Comparison of ENCODE assay signal across 1 cellular context in genomic region chr6:44833248-44833647, GRCh38.
TF ChIP-seq lines count a peak whose summit lies in the region.

No MANE protein-coding gene starts in this region.

TF ChIP-seq in GM12878, 131 proteins besides CTCF, POLR2A, EP300 and RAD21 (continued from another document and continues in another):
- TF ChIP-seq, protein P1, sequence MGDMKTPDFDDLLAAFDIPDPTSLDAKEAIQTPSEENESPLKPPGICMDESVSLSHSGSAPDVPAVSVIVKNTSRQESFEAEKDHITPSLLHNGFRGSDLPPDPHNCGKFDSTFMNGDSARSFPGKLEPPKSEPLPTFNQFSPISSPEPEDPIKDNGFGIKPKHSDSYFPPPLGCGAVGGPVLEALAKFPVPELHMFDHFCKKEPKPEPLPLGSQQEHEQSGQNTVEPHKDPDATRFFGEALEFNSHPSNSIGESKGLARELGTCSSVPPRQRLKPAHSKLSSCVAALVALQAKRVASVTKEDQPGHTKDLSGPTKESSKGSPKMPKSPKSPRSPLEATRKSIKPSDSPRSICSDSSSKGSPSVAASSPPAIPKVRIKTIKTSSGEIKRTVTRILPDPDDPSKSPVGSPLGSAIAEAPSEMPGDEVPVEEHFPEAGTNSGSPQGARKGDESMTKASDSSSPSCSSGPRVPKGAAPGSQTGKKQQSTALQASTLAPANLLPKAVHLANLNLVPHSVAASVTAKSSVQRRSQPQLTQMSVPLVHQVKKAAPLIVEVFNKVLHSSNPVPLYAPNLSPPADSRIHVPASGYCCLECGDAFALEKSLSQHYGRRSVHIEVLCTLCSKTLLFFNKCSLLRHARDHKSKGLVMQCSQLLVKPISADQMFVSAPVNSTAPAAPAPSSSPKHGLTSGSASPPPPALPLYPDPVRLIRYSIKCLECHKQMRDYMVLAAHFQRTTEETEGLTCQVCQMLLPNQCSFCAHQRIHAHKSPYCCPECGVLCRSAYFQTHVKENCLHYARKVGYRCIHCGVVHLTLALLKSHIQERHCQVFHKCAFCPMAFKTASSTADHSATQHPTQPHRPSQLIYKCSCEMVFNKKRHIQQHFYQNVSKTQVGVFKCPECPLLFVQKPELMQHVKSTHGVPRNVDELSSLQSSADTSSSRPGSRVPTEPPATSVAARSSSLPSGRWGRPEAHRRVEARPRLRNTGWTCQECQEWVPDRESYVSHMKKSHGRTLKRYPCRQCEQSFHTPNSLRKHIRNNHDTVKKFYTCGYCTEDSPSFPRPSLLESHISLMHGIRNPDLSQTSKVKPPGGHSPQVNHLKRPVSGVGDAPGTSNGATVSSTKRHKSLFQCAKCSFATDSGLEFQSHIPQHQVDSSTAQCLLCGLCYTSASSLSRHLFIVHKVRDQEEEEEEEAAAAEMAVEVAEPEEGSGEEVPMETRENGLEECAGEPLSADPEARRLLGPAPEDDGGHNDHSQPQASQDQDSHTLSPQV (IDR thresholded peaks at IDR 0.05) = no peak
- TF ChIP-seq TAF1 (IDR thresholded peaks at IDR 0.05; ENCODE audit: borderline replicate concordance, low read depth, low read length) (no peak), FOXK2 (IDR thresholded peaks at IDR 0.05) (no peak), NBN (IDR thresholded peaks at IDR 0.05) (no peak), POLR2AphosphoS5 (IDR thresholded peaks at IDR 0.05; ENCODE audit: low read length) (no peak), PAX8 (IDR thresholded peaks at IDR 0.05) (no peak), PAX5 (IDR thresholded peaks at IDR 0.05; ENCODE audit: borderline replicate concordance, low read depth, low read length) (no peak), CBX5 (IDR thresholded peaks at IDR 0.05; ENCODE audit: low read depth) (no peak), NR2C2 (IDR thresholded peaks at IDR 0.05; ENCODE audit: borderline replicate concordance, control insufficient read depth, insufficient read length, low read depth) (no peak), REST (IDR thresholded peaks at IDR 0.05; ENCODE audit: low read depth, low read length) (no peak), ETV6 (conservative IDR thresholded peaks at IDR 0.05 in 1 of 2, IDR thresholded peaks at IDR 0.05 in 1 of 2; ENCODE audit: borderline replicate concordance in 1 of 2, low read depth in 1 of 2) (peak in 1 of 2 experiments; percentile 17; a peak in 1 of 4 replicates), SMC3 (IDR thresholded peaks at IDR 0.05; ENCODE audit: borderline replicate concordance, low read length) (no peak), FOS (IDR thresholded peaks at IDR 0.05; ENCODE audit: borderline replicate concordance, extremely low read depth, insufficient read length) (no peak), IKZF2 (IDR thresholded peaks at IDR 0.05) (peak; percentile 24 to 42; a peak in 2 of 4 replicates), NKRF (conservative IDR thresholded peaks at IDR 0.05) (no peak), ZZZ3 (IDR thresholded peaks at IDR 0.05; ENCODE audit: control insufficient read depth, insufficient read length, low read depth) (no peak), MEF2A (IDR thresholded peaks at IDR 0.05; ENCODE audit: insufficient read depth, low read depth, low read length) (no peak), NR2C1 (IDR thresholded peaks at IDR 0.05) (no peak), ZNF384 (IDR thresholded peaks at IDR 0.05; ENCODE audit: borderline replicate concordance, low read depth, low read length) (peak; percentile 57; the same call in 1 of the 2 replicates), SREBF1 (IDR thresholded peaks at IDR 0.05; ENCODE audit: low read length) (no peak), YY1 (IDR thresholded peaks at IDR 0.05; ENCODE audit: low read depth, low read length) (no peak), RUNX3 (IDR thresholded peaks at IDR 0.05; ENCODE audit: low read length) (peak; percentile 36; the same call in 1 of the 2 replicates), BRCA1 (IDR thresholded peaks at IDR 0.05; ENCODE audit: low read depth, low read length) (no peak), CHD1 (IDR thresholded peaks at IDR 0.05; ENCODE audit: low read depth, low read length) (no peak), NFYA (IDR thresholded peaks at IDR 0.05; ENCODE audit: borderline replicate concordance, low read depth, low read length) (no peak), KAT2A (conservative IDR thresholded peaks at IDR 0.05; ENCODE audit: control insufficient read depth, low read depth, low read length) (no peak), NR2F1 (conservative IDR thresholded peaks at IDR 0.05) (peak; percentile 34; the same call in 1 of the 2 replicates), JUND (IDR thresholded peaks at IDR 0.05; ENCODE audit: low read depth, low read length) (no peak), POLR2AphosphoS2 (IDR thresholded peaks at IDR 0.05; ENCODE audit: low read depth, low read length) (no peak), PML (IDR thresholded peaks at IDR 0.05; ENCODE audit: low read length) (no peak), CEBPZ (IDR thresholded peaks at IDR 0.05; ENCODE audit: low read depth, low read length) (no peak), GATAD2B (conservative IDR thresholded peaks at IDR 0.05; ENCODE audit: low read depth) (no peak), RELA (IDR thresholded peaks at IDR 0.05; ENCODE audit: borderline replicate concordance, partially characterized antibody) (no peak)
- TF ChIP-seq, protein P2, sequence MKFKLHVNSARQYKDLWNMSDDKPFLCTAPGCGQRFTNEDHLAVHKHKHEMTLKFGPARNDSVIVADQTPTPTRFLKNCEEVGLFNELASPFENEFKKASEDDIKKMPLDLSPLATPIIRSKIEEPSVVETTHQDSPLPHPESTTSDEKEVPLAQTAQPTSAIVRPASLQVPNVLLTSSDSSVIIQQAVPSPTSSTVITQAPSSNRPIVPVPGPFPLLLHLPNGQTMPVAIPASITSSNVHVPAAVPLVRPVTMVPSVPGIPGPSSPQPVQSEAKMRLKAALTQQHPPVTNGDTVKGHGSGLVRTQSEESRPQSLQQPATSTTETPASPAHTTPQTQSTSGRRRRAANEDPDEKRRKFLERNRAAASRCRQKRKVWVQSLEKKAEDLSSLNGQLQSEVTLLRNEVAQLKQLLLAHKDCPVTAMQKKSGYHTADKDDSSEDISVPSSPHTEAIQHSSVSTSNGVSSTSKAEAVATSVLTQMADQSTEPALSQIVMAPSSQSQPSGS (IDR thresholded peaks at IDR 0.05; ENCODE audit: low read length) = no peak
- TF ChIP-seq, protein P3, sequence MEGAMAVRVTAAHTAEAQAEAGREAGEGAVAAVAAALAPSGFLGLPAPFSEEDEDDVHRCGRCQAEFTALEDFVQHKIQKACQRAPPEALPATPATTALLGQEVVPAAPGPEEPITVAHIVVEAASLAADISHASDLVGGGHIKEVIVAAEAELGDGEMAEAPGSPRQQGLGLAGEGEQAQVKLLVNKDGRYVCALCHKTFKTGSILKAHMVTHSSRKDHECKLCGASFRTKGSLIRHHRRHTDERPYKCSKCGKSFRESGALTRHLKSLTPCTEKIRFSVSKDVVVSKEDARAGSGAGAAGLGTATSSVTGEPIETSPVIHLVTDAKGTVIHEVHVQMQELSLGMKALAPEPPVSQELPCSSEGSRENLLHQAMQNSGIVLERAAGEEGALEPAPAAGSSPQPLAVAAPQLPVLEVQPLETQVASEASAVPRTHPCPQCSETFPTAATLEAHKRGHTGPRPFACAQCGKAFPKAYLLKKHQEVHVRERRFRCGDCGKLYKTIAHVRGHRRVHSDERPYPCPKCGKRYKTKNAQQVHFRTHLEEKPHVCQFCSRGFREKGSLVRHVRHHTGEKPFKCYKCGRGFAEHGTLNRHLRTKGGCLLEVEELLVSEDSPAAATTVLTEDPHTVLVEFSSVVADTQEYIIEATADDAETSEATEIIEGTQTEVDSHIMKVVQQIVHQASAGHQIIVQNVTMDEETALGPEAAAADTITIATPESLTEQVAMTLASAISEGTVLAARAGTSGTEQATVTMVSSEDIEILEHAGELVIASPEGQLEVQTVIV (IDR thresholded peaks at IDR 0.05; ENCODE audit: borderline replicate concordance, partially characterized antibody) = no peak
- TF ChIP-seq, protein P4, sequence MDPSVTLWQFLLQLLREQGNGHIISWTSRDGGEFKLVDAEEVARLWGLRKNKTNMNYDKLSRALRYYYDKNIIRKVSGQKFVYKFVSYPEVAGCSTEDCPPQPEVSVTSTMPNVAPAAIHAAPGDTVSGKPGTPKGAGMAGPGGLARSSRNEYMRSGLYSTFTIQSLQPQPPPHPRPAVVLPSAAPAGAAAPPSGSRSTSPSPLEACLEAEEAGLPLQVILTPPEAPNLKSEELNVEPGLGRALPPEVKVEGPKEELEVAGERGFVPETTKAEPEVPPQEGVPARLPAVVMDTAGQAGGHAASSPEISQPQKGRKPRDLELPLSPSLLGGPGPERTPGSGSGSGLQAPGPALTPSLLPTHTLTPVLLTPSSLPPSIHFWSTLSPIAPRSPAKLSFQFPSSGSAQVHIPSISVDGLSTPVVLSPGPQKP (IDR thresholded peaks at IDR 0.05; ENCODE audit: low read depth, low read length) = no peak
- TF ChIP-seq, protein P5, sequence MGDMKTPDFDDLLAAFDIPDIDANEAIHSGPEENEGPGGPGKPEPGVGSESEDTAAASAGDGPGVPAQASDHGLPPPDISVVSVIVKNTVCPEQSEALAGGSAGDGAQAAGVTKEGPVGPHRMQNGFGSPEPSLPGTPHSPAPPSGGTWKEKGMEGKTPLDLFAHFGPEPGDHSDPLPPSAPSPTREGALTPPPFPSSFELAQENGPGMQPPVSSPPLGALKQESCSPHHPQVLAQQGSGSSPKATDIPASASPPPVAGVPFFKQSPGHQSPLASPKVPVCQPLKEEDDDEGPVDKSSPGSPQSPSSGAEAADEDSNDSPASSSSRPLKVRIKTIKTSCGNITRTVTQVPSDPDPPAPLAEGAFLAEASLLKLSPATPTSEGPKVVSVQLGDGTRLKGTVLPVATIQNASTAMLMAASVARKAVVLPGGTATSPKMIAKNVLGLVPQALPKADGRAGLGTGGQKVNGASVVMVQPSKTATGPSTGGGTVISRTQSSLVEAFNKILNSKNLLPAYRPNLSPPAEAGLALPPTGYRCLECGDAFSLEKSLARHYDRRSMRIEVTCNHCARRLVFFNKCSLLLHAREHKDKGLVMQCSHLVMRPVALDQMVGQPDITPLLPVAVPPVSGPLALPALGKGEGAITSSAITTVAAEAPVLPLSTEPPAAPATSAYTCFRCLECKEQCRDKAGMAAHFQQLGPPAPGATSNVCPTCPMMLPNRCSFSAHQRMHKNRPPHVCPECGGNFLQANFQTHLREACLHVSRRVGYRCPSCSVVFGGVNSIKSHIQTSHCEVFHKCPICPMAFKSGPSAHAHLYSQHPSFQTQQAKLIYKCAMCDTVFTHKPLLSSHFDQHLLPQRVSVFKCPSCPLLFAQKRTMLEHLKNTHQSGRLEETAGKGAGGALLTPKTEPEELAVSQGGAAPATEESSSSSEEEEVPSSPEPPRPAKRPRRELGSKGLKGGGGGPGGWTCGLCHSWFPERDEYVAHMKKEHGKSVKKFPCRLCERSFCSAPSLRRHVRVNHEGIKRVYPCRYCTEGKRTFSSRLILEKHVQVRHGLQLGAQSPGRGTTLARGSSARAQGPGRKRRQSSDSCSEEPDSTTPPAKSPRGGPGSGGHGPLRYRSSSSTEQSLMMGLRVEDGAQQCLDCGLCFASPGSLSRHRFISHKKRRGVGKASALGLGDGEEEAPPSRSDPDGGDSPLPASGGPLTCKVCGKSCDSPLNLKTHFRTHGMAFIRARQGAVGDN (IDR thresholded peaks at IDR 0.05) = no peak
